ENCODE assay signal across 2 cellular contexts in genomic region chr6:13536796-13537526, GRCh38.
TF ChIP-seq lines count a peak whose summit lies in the region.

No MANE protein-coding gene starts in this region.

TF ChIP-seq in liver, 16 proteins besides CTCF, POLR2A, EP300 and RAD21:
- peak; percentile 49 to 64 for TF ChIP-seq RXRA (IDR thresholded peaks at IDR 0.05)
- peak; percentile 34 to 69 for TF ChIP-seq HNF4A (conservative IDR thresholded peaks at IDR 0.05)
- TF ChIP-seq YY1 (IDR thresholded peaks at IDR 0.05) = peak; percentile 46
- no peak for TF ChIP-seq GABPA (IDR thresholded peaks at IDR 0.05 in 1 of 2, conservative IDR thresholded peaks at IDR 0.05 in 1 of 2)
- peak; percentile 28 for TF ChIP-seq MAX (IDR thresholded peaks at IDR 0.05)

TF ChIP-seq in HepG2, 621 proteins besides CTCF, POLR2A, EP300 and RAD21:
- no peak for TF ChIP-seq CAMTA2 (CRISPR knock-in tag; IDR thresholded peaks at IDR 0.05; ENCODE audit: borderline replicate concordance)
